ENCODE assay signal across 8 cellular contexts in genomic region chr20:57747889-57748456, GRCh38. TPM values are rescaled to one million over a fixed set of nuclear protein-coding genes. Genes with fewer than 3 reads are reported as not detected.
DNase-seq lines count a peak whose midpoint lies in the region; ATAC-seq and TF ChIP-seq lines count a peak whose summit lies in the region.
"Had no signal": no experiment of that assay in that cellular context is flagged by ENCODE, and none has a peak within 500 bp of the region (broad histone marks: within the 10 kb centered on the region; RNA-seq: fewer than 3 reads in every experiment).

No MANE protein-coding gene starts in this region.

- POLR2A ChIA-PET in MCF 10A (lab: Yijun Ruan, JAX): interaction anchor here (0.7 to 2.7 kb wide), 7 partner anchors 9 to 54 kb away, joined by 3 to 12 read pairs (median 4); partner anchors contain the start of gene PMEPA1

- H3K9me3 ChIP-seq in muscle layer of colon (ENCODE audit: low read length): no peaks in the 10 kb centered on the region
- no peaks in the 10 kb centered on the region for H3K9me3 ChIP-seq in suprapubic skin

- H3K27me3 ChIP-seq in KMS-11 (ENCODE audit: insufficient read depth, low read depth) (peaks cover 4% of the 10 kb centered on the region; the same call in 1 of the 2 replicates), muscle layer of colon (ENCODE audit: control insufficient read depth in 1 of 2, insufficient read depth in 2 of 2, low read length in 2 of 2) (no peaks in the 10 kb centered on the region), suprapubic skin (no peaks in the 10 kb centered on the region)

- peak overlapping the region; percentile 62; the same call in 1 of the 2 replicates for H2AFZ ChIP-seq in KMS-11 (ENCODE audit: low read depth)

- no peaks in the 10 kb centered on the region for H3K79me2 ChIP-seq in KMS-11 (ENCODE audit: insufficient read depth, low read depth)

- DNase-seq in MCF 10A (ENCODE audit: unreplicated experiment) (no peak), suprapubic skin (ENCODE audit: low spot score in 2 of 2) (peak in 1 of 2 donors; percentile 59), NCI-H1048 (lab: John Stamatoyannopoulos, UW) (no peak), inferior parietal cortex (ENCODE audit: extremely low spot score) (no peak)

- H3K4me2 ChIP-seq in KMS-11: peak overlapping the region; percentile 55; the same call in 1 of the 2 replicates

- no peaks in the 10 kb centered on the region for H3K27me3 Mint-ChIP-seq in MCF 10A (ENCODE audit: insufficient read depth, unreplicated experiment)

- intact Hi-C loops in MCF 10A (cut with micrococcal nuclease): loop anchor here (2.0 kb wide), 1 partner anchor 29 kb away; no protein-coding TSS in a partner anchor

- peak overlapping the region; percentile 67 for H3K4me3 Mint-ChIP-seq in MCF 10A (ENCODE audit: unreplicated experiment)

- CTCF ChIA-PET in MCF 10A (lab: Yijun Ruan, JAX): interaction anchor here (0.6 to 0.7 kb wide), 3 partner anchors 9 to 1062 kb away, joined by 3 to 4 read pairs (median 3); no protein-coding TSS in a partner anchor

- H3K36me3 ChIP-seq in KMS-11 (ENCODE audit: insufficient read depth) (no peaks in the 10 kb centered on the region), muscle layer of colon (ENCODE audit: insufficient read depth, low read length) (no peaks in the 10 kb centered on the region), suprapubic skin (no peaks in the 10 kb centered on the region)

- H3K4me3 ChIP-seq in KMS-11 (IDR thresholded peaks at IDR 0.05; ENCODE audit: insufficient read depth, low read depth, low read length) (no peak overlapping the region), muscle layer of colon (ENCODE audit: low read depth in 1 of 2, low read length in 2 of 2) (peak overlapping the region in 1 of 2 donors; percentile 58), suprapubic skin (peak overlapping the region; percentile 40)

- H3K9ac ChIP-seq in KMS-11: no peak overlapping the region
- H3K9ac ChIP-seq in muscle layer of colon (ENCODE audit: low read length): no peak overlapping the region

- no TSS peak for BruUV-seq in MCF 10A (replicated peaks; lab: Mats Ljungman, UMichigan)

- no peaks in the 10 kb centered on the region for H3K36me3 Mint-ChIP-seq in MCF 10A (ENCODE audit: insufficient read depth, unreplicated experiment)
- H3K36me3 Mint-ChIP-seq: memory B cell had no signal

- peaks cover 14% of the 10 kb centered on the region for H3K4me1 ChIP-seq in KMS-11 (ENCODE audit: low read depth, poor library complexity, severe bottlenecking)
- peaks cover 19% of the 10 kb centered on the region for H3K4me1 ChIP-seq in muscle layer of colon (ENCODE audit: insufficient read depth, low read length)
- peaks cover 25% of the 10 kb centered on the region for H3K4me1 ChIP-seq in suprapubic skin

- no peak for ATAC-seq in GM18861 (IDR thresholded peaks at IDR 0.05; ENCODE audit: unreplicated experiment)

- TF ChIP-seq EP300 in suprapubic skin (IDR thresholded peaks at IDR 0.05): no peak

- no peak for TF ChIP-seq POLR2A in suprapubic skin (IDR thresholded peaks at IDR 0.05)

- no peak for TF ChIP-seq CTCF in KMS-11 (conservative IDR thresholded peaks at IDR 0.05; ENCODE audit: low read depth, low read length)
- no peak for TF ChIP-seq CTCF in MCF 10A (IDR thresholded peaks at IDR 0.05; ENCODE audit: unreplicated experiment)
- no peak for TF ChIP-seq CTCF in suprapubic skin (IDR thresholded peaks at IDR 0.05)

- H3K27ac Mint-ChIP-seq in MCF 10A (ENCODE audit: low read depth, unreplicated experiment): no peak overlapping the region
- H3K27ac Mint-ChIP-seq: memory B cell had no signal

- H3K27ac ChIP-seq in KMS-11 (no peak overlapping the region), muscle layer of colon (ENCODE audit: low read depth, low read length) (peak overlapping the region; percentile 35), suprapubic skin (peak overlapping the region; percentile 53)

- no peaks in the 10 kb centered on the region for H3K9me3 Mint-ChIP-seq in MCF 10A (ENCODE audit: unreplicated experiment)
- H3K9me3 Mint-ChIP-seq: memory B cell had no signal

- 26% methylated on average over 18 of the region's 18 CpGs for WGBS in suprapubic skin

- peaks cover 18% of the 10 kb centered on the region for H3K4me1 Mint-ChIP-seq in MCF 10A (ENCODE audit: insufficient read depth, unreplicated experiment)

- no peaks in the 10 kb centered on the region for H4K20me1 ChIP-seq in KMS-11 (ENCODE audit: insufficient read depth)

RNA-seq across cellular contexts. Expression of gene PMEPA1, which starts 38.2 kb away (rescaled TPM):
- total RNA-seq in MCF 10A (2022): 60.6 and 68.5 TPM in 2 replicates
- 10 to 100 TPM in 3 of 4 donors, 1 to 10 TPM in 1; 9.5 to 20.4 (median 16.2) TPM for total RNA-seq in suprapubic skin
